ENCODE assay signal across 9 cellular contexts in genomic region chr5:73170522-73170921, GRCh38. TPM values are rescaled to one million over a fixed set of nuclear protein-coding genes. Genes with fewer than 3 reads are reported as not detected.
A peak's percentile ranks its signal among the peaks of the same experiment; 100 is the strongest.
DNase-seq lines count a peak whose midpoint lies in the region; ATAC-seq and TF ChIP-seq lines count a peak whose summit lies in the region.
"Had no signal": no experiment of that assay in that cellular context is flagged by ENCODE, and none has a peak within 500 bp of the region (broad histone marks: within the 10 kb centered on the region; RNA-seq: fewer than 3 reads in every experiment).

No MANE protein-coding gene starts in this region.

- H3K79me2 ChIP-seq in PC-3 (ENCODE audit: low read length) = no peaks in the 10 kb centered on the region

- H3K4me3 ChIP-seq in PC-3 (ENCODE audit: low read length) (no peak overlapping the region), prostate gland (no peak overlapping the region)

- no peak for ATAC-seq in PC-3
- ATAC-seq in GM19395 (IDR thresholded peaks at IDR 0.05; ENCODE audit: unreplicated experiment) = no peak

- H3K9me3 ChIP-seq in PC-3 (ENCODE audit: low read length) (no peaks in the 10 kb centered on the region), prostate gland (no peaks in the 10 kb centered on the region)

- H3K27ac ChIP-seq in PC-3 (ENCODE audit: low read length) = no peak overlapping the region
- H3K27ac ChIP-seq in prostate gland = no peak overlapping the region

- H3K4me1 ChIP-seq in PC-3 (ENCODE audit: insufficient read depth, low read length) = no peaks in the 10 kb centered on the region
- H3K4me1 ChIP-seq in prostate gland (replicated peaks) = no peaks in the 10 kb centered on the region

- TF ChIP-seq POLR2A in prostate gland (IDR thresholded peaks at IDR 0.05) = no peak

- no peak overlapping the region for H3K4me2 ChIP-seq in PC-3 (ENCODE audit: low read length)

- CTCF ChIA-PET in PC-3 (lab: Charles Lee) = interaction anchor here (1.5 kb wide), 1 partner anchor 45 kb away, joined by 4 read pairs; no protein-coding TSS in a partner anchor

- H2AFZ ChIP-seq in PC-3 (ENCODE audit: low read length) = no peak overlapping the region

- H3K9me2 ChIP-seq in PC-3 (replicated peaks; ENCODE audit: low read length) = no peaks in the 10 kb centered on the region

- POLR2A ChIA-PET in PC-3 (lab: Charles Lee; ENCODE audit: unreplicated experiment) = no interaction called here

- no TSS peak for BruUV-seq in PC-3 (replicated peaks; lab: Mats Ljungman, UMichigan)

- no peaks in the 10 kb centered on the region for H3F3A ChIP-seq in PC-3 (ENCODE audit: low read length, unreplicated experiment)

- H3K36me3 ChIP-seq in PC-3 (ENCODE audit: low read depth, low read length) (no peaks in the 10 kb centered on the region), prostate gland (no peaks in the 10 kb centered on the region)

- intact Hi-C loops in PC-3 (cut with micrococcal nuclease) (no loop called here), prostate gland (cut with DNase I) (no loop called here)

- no peaks in the 10 kb centered on the region for H3K27me3 ChIP-seq in PC-3 (ENCODE audit: low read length)
- no peaks in the 10 kb centered on the region for H3K27me3 ChIP-seq in prostate gland (replicated peaks; ENCODE audit: insufficient read depth)

- peak; percentile 29 for DNase-seq in stimulated activated CD4-positive, alpha-beta T cell treated with anti-CD3 and anti-CD28 coated beads, Interleukin-15, amount 100 ng/mL, for 24 hours
- DNase-seq in stimulated activated CD4-positive, alpha-beta T cell treated with anti-CD3 and anti-CD28 coated beads, Interleukin-12 subunit alpha, Interleukin-12 subunit beta, amount 100 ng/mL, for 4 hours = no peak
- peak; percentile 36 for DNase-seq in PC-3
- DNase-seq in fibroblast of peridontal ligament (ENCODE audit: extremely low read depth) = peak; percentile 12
- DNase-seq in NCI-H1436 treated with DMSO at 0.1 percent for 48 hours (lab: John Stamatoyannopoulos, UW) = no peak
- no peak for DNase-seq in prostate gland (ENCODE audit: low spot score)
- DNase-seq in GM10266 (ENCODE audit: extremely low spot score) = no peak
- DNase-seq: SHP77 had no signal

- H3K9ac ChIP-seq in PC-3 (ENCODE audit: low read length) = no peak overlapping the region

- H4K20me1 ChIP-seq in PC-3 (ENCODE audit: low read length) = no peaks in the 10 kb centered on the region

- TF ChIP-seq CTCF in PC-3 (conservative IDR thresholded peaks at IDR 0.05; ENCODE audit: low read depth, low read length) (peak; percentile 53), prostate gland (IDR thresholded peaks at IDR 0.05) (peak in 1 of 4 experiments; percentile 22), GM10266 (IDR thresholded peaks at IDR 0.05; ENCODE audit: control insufficient read depth, insufficient read depth, low read depth, missing control alignments) (no peak)

RNA-seq across cellular contexts. Expression of gene TMEM174, which starts 2.5 kb away (rescaled TPM):
- total RNA-seq in PC-3 (2014; rRNA removed) (not detected in 2 replicates), prostate gland (not detected)

RNA-seq across cellular contexts. Expression of gene TMEM171, which starts 50.1 kb away (rescaled TPM):
- total RNA-seq in PC-3 (2014; rRNA removed) (1.8 and 2.4 TPM in 2 replicates), prostate gland (not detected)

Comparison
In these comparisons a context has a peak if more than half of its experiments do, and no peak if none do; other contexts are left out.
1. DNase-seq: peak in stimulated activated CD4-positive, alpha-beta T cell treated with anti-CD3 and anti-CD28 coated beads, Interleukin-15, amount 100 ng/mL, for 24 hours (single experiment), PC-3 (single experiment) and fibroblast of peridontal ligament (single experiment); none in stimulated activated CD4-positive, alpha-beta T cell treated with anti-CD3 and anti-CD28 coated beads, Interleukin-12 subunit alpha, Interleukin-12 subunit beta, amount 100 ng/mL, for 4 hours (single experiment), NCI-H1436 treated with DMSO at 0.1 percent for 48 hours (single experiment), prostate gland (single experiment) and GM10266 (single experiment).